Comparison of ENCODE assay signal across 23 cellular contexts in the genomic region with DNA sequence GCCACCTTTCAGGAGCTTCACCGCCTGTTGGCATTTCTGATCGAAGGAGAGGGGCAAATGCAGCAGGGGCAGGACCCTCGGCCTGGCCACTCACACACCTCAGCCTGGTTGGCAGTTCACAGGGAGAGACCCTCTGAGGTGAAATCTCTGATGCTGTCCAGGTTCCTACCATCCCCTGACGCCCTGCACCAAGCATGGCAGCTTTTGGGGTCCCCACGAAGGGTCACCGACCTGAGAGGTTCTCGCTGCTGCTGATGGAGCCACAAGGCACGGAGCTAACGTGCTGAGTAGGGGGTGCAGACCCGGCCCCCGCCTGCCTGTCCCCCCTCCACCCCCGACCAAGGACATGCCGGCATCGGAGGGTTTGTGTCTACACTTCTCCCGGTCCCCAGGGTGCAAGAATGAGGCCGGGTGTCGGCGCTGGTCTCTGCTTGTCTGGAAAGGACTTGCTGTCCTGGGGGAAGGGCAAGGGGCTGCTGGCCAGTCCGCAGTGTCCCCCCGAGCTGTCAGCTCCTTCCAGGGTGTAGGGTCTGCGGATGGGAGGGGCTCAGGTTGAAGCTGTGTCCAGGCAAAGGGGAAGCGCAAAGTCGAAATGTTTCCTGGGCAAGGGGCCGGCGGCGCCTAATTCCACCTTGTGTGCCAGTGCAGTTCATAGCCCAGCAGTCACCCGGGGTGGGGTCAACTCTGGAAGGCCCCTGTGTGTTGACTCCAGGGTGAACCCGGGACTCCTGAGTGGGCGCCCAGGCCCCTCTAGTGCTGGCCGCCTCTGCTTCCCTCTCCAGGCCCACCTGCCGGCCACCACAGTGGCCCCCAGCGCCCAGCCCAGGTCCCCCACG.
DNase-seq lines count a peak whose midpoint lies in the region; ATAC-seq and TF ChIP-seq lines count a peak whose summit lies in the region.
"Had no signal": no experiment of that assay in that cellular context is flagged by ENCODE, and none has a peak within 500 bp of the region (broad histone marks: within the 10 kb centered on the region; RNA-seq: fewer than 3 reads in every experiment).

No MANE protein-coding gene starts in this region.

- H3K9me2 ChIP-seq in PC-3 (replicated peaks; ENCODE audit: low read length): no peaks in the 10 kb centered on the region

- H3K9ac ChIP-seq in PC-3 (ENCODE audit: low read length) (peak overlapping the region; percentile 53), neural progenitor cell (no peak overlapping the region)
- H3K9ac ChIP-seq: KMS-11 had no signal

- H3K4me1 ChIP-seq in PC-3 (ENCODE audit: insufficient read depth, low read length): peaks cover 18% of the 10 kb centered on the region
- H3K4me1 ChIP-seq in neural progenitor cell: peaks cover 17% of the 10 kb centered on the region
- peaks cover 0 to 3% (median 0%) of the 10 kb centered on the region in 4 donors for H3K4me1 ChIP-seq in stomach
- H3K4me1 ChIP-seq: A549, BE2C had no signal

- POLR2A ChIA-PET in PC-3 (lab: Charles Lee; ENCODE audit: unreplicated experiment): no interaction called here

- H3F3A ChIP-seq in PC-3 (ENCODE audit: low read length, unreplicated experiment) (no peaks in the 10 kb centered on the region), neural progenitor cell (ENCODE audit: low read depth) (peaks cover 15% of the 10 kb centered on the region)

- DNase-seq in activated T-cell treated with anti-CD3 and anti-CD28 coated beads, Interleukin-2, amount 50 U/mL, for 48 hours: peak; percentile 11 to 13
- DNase-seq in activated T-cell treated with anti-CD3 and anti-CD28 coated beads, Interleukin-2, amount 50 U/mL, for 72 hours: no peak
- DNase-seq in PC-3: no peak
- no peak for DNase-seq in neural progenitor cell (ENCODE audit: low spot score)
- peak; percentile 21 for DNase-seq in stomach
- no peak for DNase-seq in NCI-H345 treated with DMSO at 0.1 percent for 48 hours (lab: John Stamatoyannopoulos, UW; ENCODE audit: unreplicated experiment)
- DNase-seq in GM13977 (ENCODE audit: low spot score): no peak
- no peak for DNase-seq in stimulated activated CD4-positive, alpha-beta T cell treated with anti-CD3 and anti-CD28 coated beads, Interleukin-2, amount 100 ng/mL, for 24 hours
- DNase-seq: BE2C; EL; GF-D8; HFFc6; IMR-90; NCI-H1092 treated with DMSO at 0.1 percent for 48 hours; NCI-H1436 treated with DMSO at 0.1 percent for 48 hours; NCI-H1930; NCI-H226; NCI-H524; NCI-H774; NK-92 treated with Interleukin-12 subunit alpha and Interleukin-12 subunit beta, amount 100 ng/mL, for 24 hours; SIG-M5 had no signal

- H3K27ac ChIP-seq in PC-3 (ENCODE audit: low read length) (peak overlapping the region; percentile 7; the same call in 1 of the 2 replicates), neural progenitor cell (no peak overlapping the region), stomach (no peak overlapping the region)
- H3K27ac ChIP-seq: A549, KMS-11 had no signal

- no peak for TF ChIP-seq CTCF in PC-3 (conservative IDR thresholded peaks at IDR 0.05; ENCODE audit: low read depth, low read length)
- TF ChIP-seq CTCF in neural progenitor cell (IDR thresholded peaks at IDR 0.05): no peak
- no peak for TF ChIP-seq CTCF in stomach (IDR thresholded peaks at IDR 0.05)
- no peak for TF ChIP-seq CTCF in GM13977 (IDR thresholded peaks at IDR 0.05; ENCODE audit: extremely low read depth, insufficient read depth, missing control alignments)

- intact Hi-C loops in PC-3 (cut with micrococcal nuclease): no loop called here
- intact Hi-C loops in stomach (cut with DNase I; ENCODE audit: low total_unique reads): no loop called here

- no peaks in the 10 kb centered on the region for H3K27me3 Mint-ChIP-seq in activated T-cell treated with anti-CD3 and anti-CD28 coated beads, Interleukin-2, amount 50 U/mL, for 72 hours (ENCODE audit: low read depth)
- H3K27me3 Mint-ChIP-seq in neural progenitor cell (ENCODE audit: insufficient read depth, low read depth): peaks cover 21% of the 10 kb centered on the region

- no peak for TF ChIP-seq POLR2A in stomach (IDR thresholded peaks at IDR 0.05)

- CTCF ChIA-PET in PC-3 (lab: Charles Lee): no interaction called here

- TF ChIP-seq EP300 in stomach (IDR thresholded peaks at IDR 0.05): no peak

- no peak overlapping the region for H3K27ac Mint-ChIP-seq in activated T-cell treated with anti-CD3 and anti-CD28 coated beads, Interleukin-2, amount 50 U/mL, for 72 hours
- peak overlapping the region; percentile 76 for H3K27ac Mint-ChIP-seq in neural progenitor cell
- H3K27ac Mint-ChIP-seq: HFFc6 had no signal

- H3K4me2 ChIP-seq in PC-3 (ENCODE audit: low read length) (peak overlapping the region; percentile 53), neural progenitor cell (no peak overlapping the region)
- H3K4me2 ChIP-seq: A549, KMS-11 had no signal

- H3K27me3 ChIP-seq in PC-3 (ENCODE audit: low read length) (no peaks in the 10 kb centered on the region), neural progenitor cell (peaks cover 20% of the 10 kb centered on the region), stomach (peaks cover 0 to 50% (median 17%) of the 10 kb centered on the region in 3 donors)

- H2AFZ ChIP-seq in PC-3 (ENCODE audit: low read length) (no peak overlapping the region), neural progenitor cell (replicated peaks) (no peak overlapping the region)

- H3K9me3 Mint-ChIP-seq in activated T-cell treated with anti-CD3 and anti-CD28 coated beads, Interleukin-2, amount 50 U/mL, for 72 hours: peaks cover 8 to 13% of the 10 kb centered on the region in 2 donors
- H3K9me3 Mint-ChIP-seq in neural progenitor cell: peaks cover 29% of the 10 kb centered on the region

- H3K36me3 Mint-ChIP-seq in activated T-cell treated with anti-CD3 and anti-CD28 coated beads, Interleukin-2, amount 50 U/mL, for 72 hours (ENCODE audit: insufficient read depth in 2 of 2): peaks cover 14 to 18% of the 10 kb centered on the region in 2 donors
- H3K36me3 Mint-ChIP-seq in neural progenitor cell: peaks cover 21% of the 10 kb centered on the region

- peak overlapping the region; percentile 32; the same call in 1 of the 2 replicates for H3K4me3 ChIP-seq in PC-3 (ENCODE audit: low read length)
- H3K4me3 ChIP-seq in neural progenitor cell: no peak overlapping the region
- no peak overlapping the region for H3K4me3 ChIP-seq in stomach
- H3K4me3 ChIP-seq: A549 had no signal

- H4K20me1 ChIP-seq in PC-3 (ENCODE audit: low read length) (no peaks in the 10 kb centered on the region), neural progenitor cell (ENCODE audit: low read depth) (no peaks in the 10 kb centered on the region)

- in situ Hi-C loops in GM13977 (cut with MboI; ENCODE audit: low pct_unique_long_range_greater_than_20kb, low sequenced_read_pairs, unreplicated experiment): no loop called here

- 78 to 91% (median 85%) methylated on average over 27 to 33 of the region's 33 CpGs for WGBS in stomach, 5 donors

- H3K36me3 ChIP-seq in PC-3 (ENCODE audit: low read depth, low read length) (no peaks in the 10 kb centered on the region), neural progenitor cell (no peaks in the 10 kb centered on the region), stomach (no peaks in the 10 kb centered on the region)
- H3K36me3 ChIP-seq: BE2C had no signal

- H3K4me1 Mint-ChIP-seq in activated T-cell treated with anti-CD3 and anti-CD28 coated beads, Interleukin-2, amount 50 U/mL, for 72 hours (ENCODE audit: low read depth): peaks cover 24% of the 10 kb centered on the region
- H3K4me1 Mint-ChIP-seq in neural progenitor cell: peaks cover 43% of the 10 kb centered on the region

- H3K4me3 Mint-ChIP-seq in activated T-cell treated with anti-CD3 and anti-CD28 coated beads, Interleukin-2, amount 50 U/mL, for 72 hours: no peak overlapping the region
- H3K4me3 Mint-ChIP-seq in neural progenitor cell: no peak overlapping the region
- H3K4me3 Mint-ChIP-seq: HFFc6 had no signal

- TSS peak; percentile 86 for BruUV-seq in PC-3 (replicated peaks; lab: Mats Ljungman, UMichigan)

- H3K79me2 ChIP-seq in PC-3 (ENCODE audit: low read length) (no peaks in the 10 kb centered on the region), neural progenitor cell (ENCODE audit: low read depth) (no peaks in the 10 kb centered on the region)

- ATAC-seq in activated T-cell treated with anti-CD3 and anti-CD28 coated beads, Interleukin-2, amount 50 U/mL, for 72 hours (replicated peaks in 1 of 2): no peak
- ATAC-seq in PC-3: no peak
- ATAC-seq: A549 had no signal

- H3K9me3 ChIP-seq in PC-3 (ENCODE audit: low read length): peaks cover 13% of the 10 kb centered on the region
- no peaks in the 10 kb centered on the region for H3K9me3 ChIP-seq in neural progenitor cell (ENCODE audit: low read depth)
- peaks cover 0 to 28% (median 23%) of the 10 kb centered on the region in 4 donors for H3K9me3 ChIP-seq in stomach
- H3K9me3 ChIP-seq: BE2C had no signal

Comparison
In these comparisons a context has a peak if more than half of its experiments do, and no peak if none do; other contexts are left out.
1. DNase-seq: peak in activated T-cell treated with anti-CD3 and anti-CD28 coated beads, Interleukin-2, amount 50 U/mL, for 48 hours (2 of 2) and stomach (single experiment); none in activated T-cell treated with anti-CD3 and anti-CD28 coated beads, Interleukin-2, amount 50 U/mL, for 72 hours (0 of 2), PC-3 (single experiment), neural progenitor cell (single experiment), NCI-H345 treated with DMSO at 0.1 percent for 48 hours (single experiment), GM13977 (single experiment) and stimulated activated CD4-positive, alpha-beta T cell treated with anti-CD3 and anti-CD28 coated beads, Interleukin-2, amount 100 ng/mL, for 24 hours (0 of 2).